In the genomic region with DNA sequence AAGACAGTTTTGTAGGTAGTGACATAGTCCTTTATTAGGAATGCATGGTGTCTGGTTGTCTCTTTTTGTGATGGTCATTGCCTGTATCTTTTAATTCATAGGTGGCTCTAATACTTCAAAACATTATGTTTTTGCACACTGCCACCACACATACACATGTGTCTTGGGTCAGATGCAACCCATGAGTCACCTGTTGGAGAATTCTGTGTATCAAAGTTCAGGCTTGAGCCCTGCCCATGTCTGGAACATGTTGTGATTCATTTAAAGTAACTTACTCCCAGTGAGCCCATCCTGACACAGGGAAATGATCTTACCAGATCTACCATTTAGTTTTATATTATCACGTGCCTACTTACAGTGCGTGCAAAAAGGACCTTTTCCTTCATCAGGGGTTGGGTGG, we compare ENCODE assay signal across 13 cellular contexts.
DNase-seq lines count a peak whose midpoint lies in the region; ATAC-seq and TF ChIP-seq lines count a peak whose summit lies in the region.
"Had no signal": no experiment of that assay in that cellular context is flagged by ENCODE, and none has a peak within 500 bp of the region (broad histone marks: within the 10 kb centered on the region; RNA-seq: fewer than 3 reads in every experiment).

No MANE protein-coding gene starts in this region.

- H3K27me3 ChIP-seq in GM23338 (ENCODE audit: insufficient read depth) (no peaks in the 10 kb centered on the region), gastrocnemius medialis (no peaks in the 10 kb centered on the region)

- peaks cover 19% of the 10 kb centered on the region for H3K36me3 Mint-ChIP-seq in GM23338 (ENCODE audit: low read depth)

- H3K27me3 Mint-ChIP-seq in GM23338 (ENCODE audit: insufficient read depth, low read depth, poor library complexity): peaks cover 4% of the 10 kb centered on the region
- H3K27me3 Mint-ChIP-seq: activated CD4-positive, alpha-beta memory T cell treated with anti-CD3 and anti-CD28 coated beads, Interleukin-2, amount 10 ng/mL, durations not matched to agents 7 days and 5 days; naive thymus-derived CD4-positive, alpha-beta T cell had no signal

- no peaks in the 10 kb centered on the region for H3F3A ChIP-seq in GM23338 (replicated peaks; ENCODE audit: low read depth)

- H3K36me3 ChIP-seq in GM23338 (ENCODE audit: insufficient read depth) (peaks cover 6% of the 10 kb centered on the region; the same call in 1 of the 2 replicates), gastrocnemius medialis (peaks cover 0 to 39% of the 10 kb centered on the region in 2 donors)

- H3K4me1 ChIP-seq in GM23338 (ENCODE audit: insufficient read depth): peaks cover 25% of the 10 kb centered on the region; the same call in 1 of the 2 replicates
- H3K4me1 ChIP-seq in gastrocnemius medialis: peaks cover 15 to 18% of the 10 kb centered on the region in 2 donors

- no peaks in the 10 kb centered on the region for H3K9me2 ChIP-seq in GM23338 (ENCODE audit: insufficient read depth)

- TF ChIP-seq POLR2A in gastrocnemius medialis (IDR thresholded peaks at IDR 0.05): no peak

- 0 out of 2 replicates have a peak overlapping the region, but pooled peaks have one; percentile 69 for H3K27ac Mint-ChIP-seq in GM23338
- H3K27ac Mint-ChIP-seq: activated CD4-positive, alpha-beta memory T cell treated with anti-CD3 and anti-CD28 coated beads, Interleukin-2, amount 10 ng/mL, durations not matched to agents 7 days and 5 days; activated naive CD4-positive, alpha-beta T cell treated with anti-CD3 and anti-CD28 coated beads, Interleukin-2, amount 50 U/mL, for 72 hours had no signal

- H2AFZ ChIP-seq in GM23338: no peak overlapping the region

- no peak overlapping the region for H3K4me3 Mint-ChIP-seq in GM23338
- H3K4me3 Mint-ChIP-seq: activated CD4-positive, alpha-beta memory T cell treated with anti-CD3 and anti-CD28 coated beads, Interleukin-2, amount 10 ng/mL, durations not matched to agents 7 days and 5 days; CD8-positive, alpha-beta memory T cell; naive thymus-derived CD4-positive, alpha-beta T cell had no signal

- in situ Hi-C loops in gastrocnemius medialis (cut with MboI; ENCODE audit: low sequenced_read_pairs in 4 of 4): loop anchor here in 1 of 4 donors (25.0 kb wide), 1 partner anchor 268 kb away; a partner anchor contains a TSS

- H3K4me1 Mint-ChIP-seq in GM23338: peaks cover 30% of the 10 kb centered on the region
- H3K4me1 Mint-ChIP-seq: activated CD4-positive, alpha-beta memory T cell treated with anti-CD3 and anti-CD28 coated beads, Interleukin-2, amount 10 ng/mL, durations not matched to agents 7 days and 5 days; CD8-positive, alpha-beta memory T cell had no signal

- no peaks in the 10 kb centered on the region for H4K20me1 ChIP-seq in GM23338 (replicated peaks; ENCODE audit: insufficient read depth)

- intact Hi-C loops in gastrocnemius medialis (cut with DNase I; ENCODE audit: low total_unique reads): no loop called here
- intact Hi-C loops in posterior cingulate gyrus (cut with DNase I): no loop called here

- H3K4me2 ChIP-seq in GM23338: no peak overlapping the region

- H3K4me3 ChIP-seq in GM23338 (no peak overlapping the region), fibroblast of villous mesenchyme (ENCODE audit: low read depth, low read length) (no peak overlapping the region), gastrocnemius medialis (no peak overlapping the region)

- DNase-seq in GM23338 (ENCODE audit: low spot score) (no peak), SW480 (ENCODE audit: low spot score) (peak; percentile 57), fibroblast of villous mesenchyme (ENCODE audit: low read depth) (peak; percentile 69), gastrocnemius medialis (peak; percentile 58 to 63), posterior cingulate gyrus (no peak)
- DNase-seq in activated CD4-positive, alpha-beta T cell treated with anti-CD3 and anti-CD28 coated beads, Interleukin-2, amount 50 U/mL, for 48 hours: no peak
- DNase-seq: activated CD4-positive, alpha-beta memory T cell treated with anti-CD3 and anti-CD28 coated beads, Interleukin-2, amount 10 ng/mL, durations not matched to agents 7 days and 5 days; CD8-positive, alpha-beta memory T cell; naive thymus-derived CD4-positive, alpha-beta T cell; NCI-H2029 treated with DMSO at 0.1 percent for 48 hours had no signal

- no peaks in the 10 kb centered on the region for H3K9me3 ChIP-seq in gastrocnemius medialis

- TF ChIP-seq CTCF in GM23338 (conservative IDR thresholded peaks at IDR 0.05; ENCODE audit: low read depth in 2 of 2): no peak
- TF ChIP-seq CTCF in fibroblast of villous mesenchyme (IDR thresholded peaks at IDR 0.05; ENCODE audit: insufficient read depth, low read depth, low read length): no peak
- no peak for TF ChIP-seq CTCF in gastrocnemius medialis (IDR thresholded peaks at IDR 0.05 in 4 of 5, conservative IDR thresholded peaks at IDR 0.05 in 1 of 5)

- H3K9me3 Mint-ChIP-seq in GM23338: no peaks in the 10 kb centered on the region
- H3K9me3 Mint-ChIP-seq: activated CD4-positive, alpha-beta memory T cell treated with anti-CD3 and anti-CD28 coated beads, Interleukin-2, amount 10 ng/mL, durations not matched to agents 7 days and 5 days; activated naive CD4-positive, alpha-beta T cell treated with anti-CD3 and anti-CD28 coated beads, Interleukin-2, amount 50 U/mL, for 72 hours; CD8-positive, alpha-beta memory T cell; naive thymus-derived CD4-positive, alpha-beta T cell had no signal

- H3K79me2 ChIP-seq in GM23338 (replicated peaks; ENCODE audit: insufficient read depth): no peaks in the 10 kb centered on the region

- no peak overlapping the region for H3K27ac ChIP-seq in GM23338 (ENCODE audit: low read depth)
- H3K27ac ChIP-seq in gastrocnemius medialis: peak overlapping the region; percentile 25 to 72 (median 56)

- ATAC-seq in GM23338 (no peak), gastrocnemius medialis (peak; percentile 98), GM21515 (IDR thresholded peaks at IDR 0.05; ENCODE audit: unreplicated experiment) (no peak), GM21737 (IDR thresholded peaks at IDR 0.05; ENCODE audit: unreplicated experiment) (no peak)
- ATAC-seq: activated naive CD4-positive, alpha-beta T cell treated with anti-CD3 and anti-CD28 coated beads, Interleukin-2, amount 50 U/mL, for 72 hours; naive thymus-derived CD4-positive, alpha-beta T cell had no signal

TF ChIP-seq in GM23338, 12 proteins besides CTCF, POLR2A, EP300 and RAD21 (continues in another document):
- TF ChIP-seq, protein P1, sequence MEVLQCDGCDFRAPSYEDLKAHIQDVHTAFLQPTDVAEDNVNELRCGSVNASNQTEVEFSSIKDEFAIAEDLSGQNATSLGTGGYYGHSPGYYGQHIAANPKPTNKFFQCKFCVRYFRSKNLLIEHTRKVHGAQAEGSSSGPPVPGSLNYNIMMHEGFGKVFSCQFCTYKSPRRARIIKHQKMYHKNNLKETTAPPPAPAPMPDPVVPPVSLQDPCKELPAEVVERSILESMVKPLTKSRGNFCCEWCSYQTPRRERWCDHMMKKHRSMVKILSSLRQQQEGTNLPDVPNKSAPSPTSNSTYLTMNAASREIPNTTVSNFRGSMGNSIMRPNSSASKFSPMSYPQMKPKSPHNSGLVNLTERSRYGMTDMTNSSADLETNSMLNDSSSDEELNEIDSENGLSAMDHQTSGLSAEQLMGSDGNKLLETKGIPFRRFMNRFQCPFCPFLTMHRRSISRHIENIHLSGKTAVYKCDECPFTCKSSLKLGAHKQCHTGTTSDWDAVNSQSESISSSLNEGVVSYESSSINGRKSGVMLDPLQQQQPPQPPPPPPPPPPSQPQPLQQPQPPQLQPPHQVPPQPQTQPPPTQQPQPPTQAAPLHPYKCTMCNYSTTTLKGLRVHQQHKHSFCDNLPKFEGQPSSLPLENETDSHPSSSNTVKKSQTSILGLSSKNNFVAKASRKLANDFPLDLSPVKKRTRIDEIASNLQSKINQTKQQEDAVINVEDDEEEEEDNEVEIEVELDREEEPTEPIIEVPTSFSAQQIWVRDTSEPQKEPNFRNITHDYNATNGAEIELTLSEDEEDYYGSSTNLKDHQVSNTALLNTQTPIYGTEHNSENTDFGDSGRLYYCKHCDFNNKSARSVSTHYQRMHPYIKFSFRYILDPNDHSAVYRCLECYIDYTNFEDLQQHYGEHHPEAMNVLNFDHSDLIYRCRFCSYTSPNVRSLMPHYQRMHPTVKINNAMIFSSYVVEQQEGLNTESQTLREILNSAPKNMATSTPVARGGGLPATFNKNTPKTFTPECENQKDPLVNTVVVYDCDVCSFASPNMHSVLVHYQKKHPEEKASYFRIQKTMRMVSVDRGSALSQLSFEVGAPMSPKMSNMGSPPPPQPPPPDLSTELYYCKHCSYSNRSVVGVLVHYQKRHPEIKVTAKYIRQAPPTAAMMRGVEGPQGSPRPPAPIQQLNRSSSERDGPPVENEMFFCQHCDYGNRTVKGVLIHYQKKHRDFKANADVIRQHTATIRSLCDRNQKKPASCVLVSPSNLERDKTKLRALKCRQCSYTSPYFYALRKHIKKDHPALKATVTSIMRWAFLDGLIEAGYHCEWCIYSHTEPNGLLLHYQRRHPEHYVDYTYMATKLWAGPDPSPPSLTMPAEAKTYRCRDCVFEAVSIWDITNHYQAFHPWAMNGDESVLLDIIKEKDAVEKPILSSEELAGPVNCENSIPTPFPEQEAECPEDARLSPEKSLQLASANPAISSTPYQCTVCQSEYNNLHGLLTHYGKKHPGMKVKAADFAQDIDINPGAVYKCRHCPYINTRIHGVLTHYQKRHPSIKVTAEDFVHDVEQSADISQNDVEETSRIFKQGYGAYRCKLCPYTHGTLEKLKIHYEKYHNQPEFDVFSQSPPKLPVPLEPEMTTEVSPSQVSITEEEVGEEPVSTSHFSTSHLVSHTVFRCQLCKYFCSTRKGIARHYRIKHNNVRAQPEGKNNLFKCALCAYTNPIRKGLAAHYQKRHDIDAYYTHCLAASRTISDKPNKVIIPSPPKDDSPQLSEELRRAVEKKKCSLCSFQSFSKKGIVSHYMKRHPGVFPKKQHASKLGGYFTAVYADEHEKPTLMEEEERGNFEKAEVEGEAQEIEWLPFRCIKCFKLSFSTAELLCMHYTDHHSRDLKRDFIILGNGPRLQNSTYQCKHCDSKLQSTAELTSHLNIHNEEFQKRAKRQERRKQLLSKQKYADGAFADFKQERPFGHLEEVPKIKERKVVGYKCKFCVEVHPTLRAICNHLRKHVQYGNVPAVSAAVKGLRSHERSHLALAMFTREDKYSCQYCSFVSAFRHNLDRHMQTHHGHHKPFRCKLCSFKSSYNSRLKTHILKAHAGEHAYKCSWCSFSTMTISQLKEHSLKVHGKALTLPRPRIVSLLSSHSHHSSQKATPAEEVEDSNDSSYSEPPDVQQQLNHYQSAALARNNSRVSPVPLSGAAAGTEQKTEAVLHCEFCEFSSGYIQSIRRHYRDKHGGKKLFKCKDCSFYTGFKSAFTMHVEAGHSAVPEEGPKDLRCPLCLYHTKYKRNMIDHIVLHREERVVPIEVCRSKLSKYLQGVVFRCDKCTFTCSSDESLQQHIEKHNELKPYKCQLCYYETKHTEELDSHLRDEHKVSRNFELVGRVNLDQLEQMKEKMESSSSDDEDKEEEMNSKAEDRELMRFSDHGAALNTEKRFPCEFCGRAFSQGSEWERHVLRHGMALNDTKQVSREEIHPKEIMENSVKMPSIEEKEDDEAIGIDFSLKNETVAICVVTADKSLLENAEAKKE (CRISPR knock-in tag; IDR thresholded peaks at IDR 0.05): no peak
- TF ChIP-seq EZH2 (IDR thresholded peaks at IDR 0.05; ENCODE audit: low read depth, unreplicated experiment): no peak

Comparison
In these comparisons a context has a peak if more than half of its experiments do, and no peak if none do; other contexts are left out.
1. ATAC-seq: peak in gastrocnemius medialis (2 of 2); none in GM23338 (single experiment), GM21515 (single experiment) and GM21737 (single experiment).
2. DNase-seq: peak in SW480 (single experiment), fibroblast of villous mesenchyme (single experiment) and gastrocnemius medialis (2 of 2); none in GM23338 (single experiment), posterior cingulate gyrus (0 of 10) and activated CD4-positive, alpha-beta T cell treated with anti-CD3 and anti-CD28 coated beads, Interleukin-2, amount 50 U/mL, for 48 hours (0 of 2).